In genomic region chr1:204738506-204738905, GRCh38 we compare ENCODE assay signal across 27 cellular contexts. TPM values are rescaled to one million over a fixed set of nuclear protein-coding genes. Genes with fewer than 3 reads are reported as not detected.
DNase-seq lines count a peak whose midpoint lies in the region; ATAC-seq, FAIRE-seq and TF ChIP-seq lines count a peak whose summit lies in the region.
"Had no signal": no experiment of that assay in that cellular context is flagged by ENCODE, and none has a peak within 500 bp of the region (broad histone marks: within the 10 kb centered on the region; RNA-seq: fewer than 3 reads in every experiment).

No MANE protein-coding gene starts in this region.

- no peaks in the 10 kb centered on the region for H3K4me1 ChIP-seq in K562 (replicated peaks in 1 of 2; ENCODE audit: control insufficient read depth in 2 of 2, insufficient read depth in 2 of 2, low read length in 2 of 2)
- no peaks in the 10 kb centered on the region for H3K4me1 ChIP-seq in naive thymus-derived CD4-positive, alpha-beta T cell (ENCODE audit: control insufficient read depth in 2 of 2, insufficient read depth in 2 of 2, low read length in 2 of 2)
- H3K4me1 ChIP-seq: BLaER1, Caco-2 had no signal

- H3K4me3 ChIP-seq in K562: no peak overlapping the region
- no peak overlapping the region for H3K4me3 ChIP-seq in naive thymus-derived CD4-positive, alpha-beta T cell (ENCODE audit: low read length)
- H3K4me3 ChIP-seq: BLaER1, GM12878 had no signal

- H3K27ac ChIP-seq in K562 (ENCODE audit: extremely low read depth, low read depth, low read length): no peak overlapping the region
- H3K27ac ChIP-seq in naive thymus-derived CD4-positive, alpha-beta T cell (ENCODE audit: low read depth, low read length): no peak overlapping the region
- no peak overlapping the region for H3K27ac ChIP-seq in CD4-positive, alpha-beta T cell (ENCODE audit: low read depth, low read length)
- H3K27ac ChIP-seq: BLaER1 had no signal

- TF ChIP-seq CTCF in D721Med (IDR thresholded peaks at IDR 0.05; ENCODE audit: insufficient read depth, missing control alignments): no peak
- no peak for TF ChIP-seq CTCF in K562 (IDR thresholded peaks at IDR 0.05 in 2 of 3, conservative IDR thresholded peaks at IDR 0.05 in 1 of 3; ENCODE audit: insufficient read depth in 2 of 3, low read depth in 1 of 3, low read length in 3 of 3)
- no peak for TF ChIP-seq CTCF in CD4-positive, alpha-beta T cell (IDR thresholded peaks at IDR 0.05)

- CTCF ChIA-PET in K562 (lab: Yijun Ruan, JAX; ENCODE audit: low intra/inter-chr PET ratio): no interaction called here
- CTCF ChIA-PET in naive thymus-derived CD4-positive, alpha-beta T cell (lab: Charles Lee): no interaction called here
- CTCF ChIA-PET in CD4-positive, alpha-beta T cell (lab: Charles Lee): interaction anchor here (1.3 kb wide), 1 partner anchor 9 kb away, joined by 3 read pairs; no protein-coding TSS in a partner anchor

- peaks cover 17 to 39% of the 10 kb centered on the region in 2 experiments for H3K27me3 ChIP-seq in K562 (ENCODE audit: control insufficient read depth in 2 of 2, insufficient read depth in 2 of 2, low read length in 2 of 2)
- H3K27me3 ChIP-seq in naive thymus-derived CD4-positive, alpha-beta T cell (ENCODE audit: control insufficient read depth in 2 of 2, insufficient read depth in 2 of 2, low read length in 2 of 2): peaks cover 0 to 6% of the 10 kb centered on the region in 2 donors
- H3K27me3 ChIP-seq in CD4-positive, alpha-beta T cell (ENCODE audit: control insufficient read depth, insufficient read depth, low read length): peaks cover 17% of the 10 kb centered on the region
- H3K27me3 ChIP-seq: BE2C, BLaER1 had no signal

- DNase-seq in D721Med (ENCODE audit: insufficient read length, low spot score) (no peak), GM12892 (ENCODE audit: insufficient read length) (no peak), K562 (ENCODE audit: extremely low read depth in 1 of 4, low spot score in 3 of 4) (no peak)
- no peak for DNase-seq in naive thymus-derived CD4-positive, alpha-beta T cell
- DNase-seq in CD4-positive, alpha-beta T cell: no peak
- DNase-seq: 8988T; ACHN; BE2C; C1 segment of cervical spinal cord; Caco-2; Calu3; CD4-positive, CD25-positive, alpha-beta regulatory T cell; CD8-positive, alpha-beta T cell; DMS 273 treated with DMSO at 0.1 percent for 48 hours; DMS153; DMS53; DMS79; DND-41; EL; GDM1 had no signal

- POLR2A ChIA-PET in K562 (lab: Yijun Ruan, JAX): interaction anchor here (0.9 kb wide), 1 partner anchor 25 kb away, joined by 4 read pairs; no protein-coding TSS in a partner anchor
- POLR2A ChIA-PET in naive thymus-derived CD4-positive, alpha-beta T cell (lab: Charles Lee): no interaction called here
- POLR2A ChIA-PET in CD4-positive, alpha-beta T cell (lab: Charles Lee): no interaction called here

- intact Hi-C loops in K562 (cut with micrococcal nuclease): no loop called here
- intact Hi-C loops in naive thymus-derived CD4-positive, alpha-beta T cell (cut with micrococcal nuclease): no loop called here
- intact Hi-C loops in CD4-positive, alpha-beta T cell (cut with DNase I, micrococcal nuclease): no loop called here

- no peak for ATAC-seq in K562
- no peak for ATAC-seq in naive thymus-derived CD4-positive, alpha-beta T cell
- ATAC-seq in CD4-positive, alpha-beta T cell (ENCODE audit: poor library complexity): no peak
- ATAC-seq: CD8-positive, alpha-beta T cell; GM12878 had no signal

- TF ChIP-seq POLR2A in GM12892 (IDR thresholded peaks at IDR 0.05; ENCODE audit: low read depth, low read length) (no peak), K562 (conservative IDR thresholded peaks at IDR 0.05) (no peak)

- TF ChIP-seq EP300 in K562 (IDR thresholded peaks at IDR 0.05; ENCODE audit: low read length): no peak

- in situ Hi-C loops in K562 (cut with MboI): no loop called here

- H3K36me3 ChIP-seq in K562 (ENCODE audit: control insufficient read depth, insufficient read depth, low read length): no peaks in the 10 kb centered on the region
- no peaks in the 10 kb centered on the region for H3K36me3 ChIP-seq in naive thymus-derived CD4-positive, alpha-beta T cell (ENCODE audit: control insufficient read depth in 2 of 3, insufficient read depth in 3 of 3, low read length in 3 of 3)
- H3K36me3 ChIP-seq: BE2C, BLaER1 had no signal

- no peak overlapping the region for H3K9ac ChIP-seq in K562 (ENCODE audit: insufficient read depth in 1 of 2, low read depth in 2 of 2, low read length in 2 of 2)
- H3K9ac ChIP-seq: BLaER1 had no signal

- H3K9me1 ChIP-seq in K562 (ENCODE audit: control insufficient read depth, insufficient read depth, low read length): no peaks in the 10 kb centered on the region

- FAIRE-seq in D721Med (lab: Jason Lieb, UNC) (peak; percentile 84), GM12892 (lab: Jason Lieb, UNC) (peak; percentile 27), K562 (lab: Jason Lieb, UNC) (no peak)
- FAIRE-seq: A204.1, GM19239 had no signal

- H3K27me3 Mint-ChIP-seq in naive thymus-derived CD4-positive, alpha-beta T cell: peaks cover 36 to 66% (median 37%) of the 10 kb centered on the region in 5 donors
- peaks cover 33% of the 10 kb centered on the region for H3K27me3 Mint-ChIP-seq in CD4-positive, alpha-beta T cell

- H3K4me3 Mint-ChIP-seq in naive thymus-derived CD4-positive, alpha-beta T cell: no peak overlapping the region
- H3K4me3 Mint-ChIP-seq in CD4-positive, alpha-beta T cell: no peak overlapping the region
- H3K4me3 Mint-ChIP-seq: CD14-positive monocyte; CD4-positive, CD25-positive, alpha-beta regulatory T cell; CD8-positive, alpha-beta T cell had no signal

- WGBS in K562 (ENCODE audit: insufficient coverage, low coverage, missing lambda C conversion rate): 0% methylated on average over 1 of the region's 1 CpG

- no peak overlapping the region for H2AFZ ChIP-seq in K562 (ENCODE audit: low read depth, low read length)

- no peak overlapping the region for H3K4me2 ChIP-seq in K562 (ENCODE audit: insufficient read depth, low read length)
- H3K4me2 ChIP-seq: BLaER1 had no signal

- H3K9me3 Mint-ChIP-seq in naive thymus-derived CD4-positive, alpha-beta T cell: peaks cover 4 to 33% (median 18%) of the 10 kb centered on the region in 11 donors
- H3K9me3 Mint-ChIP-seq in CD4-positive, alpha-beta T cell: peaks cover 12% of the 10 kb centered on the region

- no peak for TF ChIP-seq RAD21 in K562 (CRISPR knock-in tag; conservative IDR thresholded peaks at IDR 0.05 in 1 of 2, IDR thresholded peaks at IDR 0.05 in 1 of 2)

- H3K79me2 ChIP-seq in K562 (ENCODE audit: control insufficient read depth, insufficient read depth, low read length): no peaks in the 10 kb centered on the region

- BruUV-seq in K562 (replicated peaks; lab: Mats Ljungman, UMichigan): no TSS peak

- H3K27ac Mint-ChIP-seq in naive thymus-derived CD4-positive, alpha-beta T cell: no peak overlapping the region
- no peak overlapping the region for H3K27ac Mint-ChIP-seq in CD4-positive, alpha-beta T cell
- H3K27ac Mint-ChIP-seq: CD14-positive monocyte; CD4-positive, CD25-positive, alpha-beta regulatory T cell; CD8-positive, alpha-beta T cell had no signal

- H4K20me1 ChIP-seq in K562 (replicated peaks; ENCODE audit: control insufficient read depth, insufficient read depth, low read length): no peaks in the 10 kb centered on the region
- H4K20me1 ChIP-seq: BLaER1 had no signal

- peaks cover 5% of the 10 kb centered on the region; the same call in 1 of the 2 replicates for H3K9me3 ChIP-seq in K562 (replicated peaks; ENCODE audit: control insufficient read depth, insufficient read depth, low read depth, low read length)
- peaks cover 0 to 11% (median 0%) of the 10 kb centered on the region in 3 experiments for H3K9me3 ChIP-seq in naive thymus-derived CD4-positive, alpha-beta T cell (ENCODE audit: control insufficient read depth in 2 of 3, low read length in 3 of 3)
- H3K9me3 ChIP-seq in CD4-positive, alpha-beta T cell (ENCODE audit: control insufficient read depth, low read length): peaks cover 11% of the 10 kb centered on the region
- H3K9me3 ChIP-seq: BE2C had no signal

- peaks cover 0 to 7% (median 0%) of the 10 kb centered on the region in 5 donors for H3K36me3 Mint-ChIP-seq in naive thymus-derived CD4-positive, alpha-beta T cell
- no peaks in the 10 kb centered on the region for H3K36me3 Mint-ChIP-seq in CD4-positive, alpha-beta T cell (ENCODE audit: low read depth)
- H3K36me3 Mint-ChIP-seq: CD14-positive monocyte; CD4-positive, CD25-positive, alpha-beta regulatory T cell; CD8-positive, alpha-beta T cell had no signal

- H3K4me1 Mint-ChIP-seq in naive thymus-derived CD4-positive, alpha-beta T cell: no peaks in the 10 kb centered on the region
- H3K4me1 Mint-ChIP-seq in CD4-positive, alpha-beta T cell (ENCODE audit: low read depth): no peaks in the 10 kb centered on the region
- H3K4me1 Mint-ChIP-seq: CD14-positive monocyte had no signal

TF ChIP-seq in K562, 482 proteins besides CTCF, POLR2A, EP300 and RAD21:
- no peak for TF ChIP-seq TCF3 (CRISPR knock-in tag; IDR thresholded peaks at IDR 0.05)
- no peak for TF ChIP-seq ZNF75A (CRISPR knock-in tag; IDR thresholded peaks at IDR 0.05)
- no peak for TF ChIP-seq ZNF76 (CRISPR knock-in tag; IDR thresholded peaks at IDR 0.05; ENCODE audit: borderline replicate concordance)
- TF ChIP-seq ZNF146 (CRISPR knock-in tag; IDR thresholded peaks at IDR 0.05; ENCODE audit: unreplicated experiment): peak; percentile 91
- peak; percentile 53 for TF ChIP-seq RBM25 (IDR thresholded peaks at IDR 0.05; ENCODE audit: low read depth, low read length, severe bottlenecking)

RNA-seq across cellular contexts. Expression of gene LRRN2, which starts 53.0 kb away (rescaled TPM):
- 0.30 TPM for polyA plus RNA-seq in GM12892 (2012; ENCODE audit: missing spikeins)
- total RNA-seq in K562 (2011; cell fraction: chromatin; rRNA removed; ENCODE audit: low replicate concordance): 0.09 TPM in 1 of 2 replicates, not detected in the other
- 0.17 TPM in 1 of 2 replicates, not detected in the other for total RNA-seq in K562 (2011; cell fraction: nucleolus; rRNA removed)
- total RNA-seq in K562 (2011; cell fraction: nucleoplasm; rRNA removed): not detected in 2 replicates
- total RNA-seq in K562 (2014; rRNA removed) (0.05 TPM in 1 of 2 replicates, not detected in the other), K562 (2014; rRNA removed; fragmentation: Illumina TruSeq; extraction: Trizol) (not detected in 2 replicates), K562 (2015; rRNA removed; fragmentation: Illumina TruSeq; extraction: Trizol) (not detected in 2 replicates), K562 (2021) (not detected in 2 replicates)
- polyA plus RNA-seq in K562 (2011; rRNA removed) (not detected in 2 replicates), K562 (2014; fragmentation: Illumina TruSeq; extraction: Trizol) (0.06 TPM in 1 of 2 replicates, not detected in the other), K562 (2014; fragmentation: Nextera tagmentation; extraction: Ambion mirVana) (not detected), K562 (2014; rRNA removed) (not detected in 2 replicates)
- polyA plus RNA-seq in K562 (2011; cell fraction: cytosol; rRNA removed): 0.36 TPM in 1 of 2 replicates, not detected in the other
- polyA plus RNA-seq in K562 (2011; cell fraction: nucleus; rRNA removed): not detected in 2 replicates
- polyA plus RNA-seq in K562 (2012): 0.03 and 0.08 TPM in 2 replicates
- polyA minus RNA-seq in K562 (2011; rRNA and poly(A)+ RNA removed): not detected in 2 replicates
- polyA minus RNA-seq in K562 (2011; cell fraction: cytosol; rRNA and poly(A)+ RNA removed): not detected in 2 replicates
- polyA minus RNA-seq in K562 (2011; cell fraction: nucleus; rRNA and poly(A)+ RNA removed): not detected in 2 replicates
- not detected for total RNA-seq in naive thymus-derived CD4-positive, alpha-beta T cell
- polyA plus RNA-seq in naive thymus-derived CD4-positive, alpha-beta T cell: 1 to 10 TPM in 1 of 2 donors, not detected in 1; 1.3 TPM
- not detected for total RNA-seq in CD4-positive, alpha-beta T cell
- total RNA-seq: A673; Caco-2; Calu3; CD4-positive, CD25-positive, alpha-beta regulatory T cell; CD8-positive, alpha-beta T cell; GM12878 had no signal
- polyA plus RNA-seq: AG04450, CD14-positive monocyte, GM12878 had no signal
